ENCODE assay signal across 8 cellular contexts in the genomic region with DNA sequence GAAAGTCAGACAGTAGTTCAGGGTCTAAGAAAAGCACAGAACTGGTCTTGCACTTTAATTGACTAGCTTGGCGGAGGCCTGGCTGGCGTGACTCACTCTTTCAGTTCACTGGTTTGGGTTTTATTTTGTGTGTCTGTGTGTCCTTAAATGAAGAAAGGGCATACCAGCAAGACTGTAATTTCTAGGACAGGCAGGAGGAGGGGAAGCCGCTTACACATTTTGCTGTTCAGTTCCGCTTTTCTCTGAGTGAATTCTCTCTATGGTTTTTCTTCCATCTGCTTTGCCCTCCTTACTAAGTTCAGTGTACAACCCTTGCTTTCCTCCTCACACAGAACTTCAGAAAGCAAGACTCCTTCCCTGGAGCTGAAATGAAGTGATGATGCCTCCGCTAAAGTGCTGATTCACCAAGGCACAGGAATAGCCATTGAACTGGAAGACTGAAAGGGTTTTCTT.
A peak's percentile ranks its signal among the peaks of the same experiment; 100 is the strongest.
DNase-seq lines count a peak whose midpoint lies in the region; ATAC-seq lines count a peak whose summit lies in the region.

No MANE protein-coding gene starts in this region.

- H3K27me3 ChIP-seq in CD8-positive, alpha-beta memory T cell (ENCODE audit: insufficient read depth, low read length, poor library complexity, severe bottlenecking): no peaks in the 10 kb centered on the region

- DNase-seq in RPMI8226 (peak; percentile 84), islet precursor cell (peak; percentile 88), NCI-H146 (lab: John Stamatoyannopoulos, UW) (no peak), SKM-1 (lab: John Stamatoyannopoulos, UW; ENCODE audit: unreplicated experiment) (no peak), SK-N-DZ (ENCODE audit: low spot score) (no peak)
- DNase-seq in CD8-positive, alpha-beta memory T cell: no peak

- no peaks in the 10 kb centered on the region for H3K9me3 ChIP-seq in CD8-positive, alpha-beta memory T cell (ENCODE audit: low read length)

- H3K4me3 ChIP-seq in CD8-positive, alpha-beta memory T cell (ENCODE audit: low read length): no peak overlapping the region

- peaks cover 0 to 8% of the 10 kb centered on the region in 2 donors for H3K27me3 Mint-ChIP-seq in CD8-positive, alpha-beta memory T cell

- H3K4me1 ChIP-seq in CD8-positive, alpha-beta memory T cell (ENCODE audit: insufficient read depth, low read length): no peaks in the 10 kb centered on the region

- POLR2A ChIA-PET in CD8-positive, alpha-beta memory T cell (lab: Charles Lee): no interaction called here

- ATAC-seq in GM18907 (IDR thresholded peaks at IDR 0.05; ENCODE audit: unreplicated experiment): peak; percentile 59
- peak; percentile 50 for ATAC-seq in HG02943 (IDR thresholded peaks at IDR 0.05; ENCODE audit: low read depth, unreplicated experiment)

- no peaks in the 10 kb centered on the region for H3K36me3 Mint-ChIP-seq in CD8-positive, alpha-beta memory T cell

- H3K4me1 Mint-ChIP-seq in CD8-positive, alpha-beta memory T cell: peaks cover 3 to 6% (median 5%) of the 10 kb centered on the region in 3 donors

- H3K27ac Mint-ChIP-seq in CD8-positive, alpha-beta memory T cell: no peak overlapping the region

- no peak overlapping the region for H3K4me3 Mint-ChIP-seq in CD8-positive, alpha-beta memory T cell

- no peaks in the 10 kb centered on the region for H3K36me3 ChIP-seq in CD8-positive, alpha-beta memory T cell (ENCODE audit: insufficient read depth, low read length)

- H3K9me3 Mint-ChIP-seq in CD8-positive, alpha-beta memory T cell: no peaks in the 10 kb centered on the region

- no peak overlapping the region for H3K27ac ChIP-seq in CD8-positive, alpha-beta memory T cell (ENCODE audit: low read depth, low read length)

- CTCF ChIA-PET in CD8-positive, alpha-beta memory T cell (lab: Charles Lee): interaction anchor here (1.6 kb wide), 1 partner anchor 42 kb away, joined by 3 read pairs; no protein-coding TSS in a partner anchor

Comparison
In these comparisons a context has a peak if more than half of its experiments do, and no peak if none do; other contexts are left out.
1. DNase-seq: peak in RPMI8226 (single experiment) and islet precursor cell (single experiment); none in NCI-H146 (single experiment), SKM-1 (single experiment), CD8-positive, alpha-beta memory T cell (0 of 5) and SK-N-DZ (single experiment).